Comparison of ENCODE assay signal across 29 cellular contexts in genomic region chr14:95623195-95623594, GRCh38.
"Had no signal": no experiment of that assay in that cellular context is flagged by ENCODE, and none has a peak within 500 bp of the region (broad histone marks: within the 10 kb centered on the region; RNA-seq: fewer than 3 reads in every experiment).

No MANE protein-coding gene starts in this region.

- H3K4me1 ChIP-seq: ascending aorta, colonic mucosa, right lobe of liver, testis, transverse colon, uterus had no signal

- H3K9me3 Mint-ChIP-seq: nephron progenitor cell had no signal

- H3K36me3 ChIP-seq: ascending aorta, cardiac muscle cell, colonic mucosa, neutrophil, right lobe of liver, transverse colon, uterus had no signal

- H3K4me1 Mint-ChIP-seq: nephron progenitor cell had no signal

- H3K4me3 ChIP-seq: ascending aorta, cardiac muscle cell, colonic mucosa, dorsolateral prefrontal cortex, right lobe of liver, testis, transverse colon, uterus had no signal

- H3K27ac ChIP-seq: ascending aorta, cardiac muscle cell, colonic mucosa, dorsolateral prefrontal cortex, neutrophil, right lobe of liver, testis, transverse colon, uterus, VCaP had no signal

- ATAC-seq: left ventricle myocardium superior, right lobe of liver had no signal

- H3K9me3 ChIP-seq: ascending aorta, colonic mucosa, neutrophil, right lobe of liver, testis, transverse colon, uterus had no signal

- H3K4me3 Mint-ChIP-seq: activated naive CD8-positive, alpha-beta T cell; brain; mesothelial cell of epicardium; nephron progenitor cell had no signal

- H3K27ac Mint-ChIP-seq: activated naive CD8-positive, alpha-beta T cell; brain; mesothelial cell of epicardium; nephron progenitor cell; progenitor cell of endocrine pancreas had no signal

- H3K27me3 ChIP-seq: ascending aorta, cardiac muscle cell, colonic mucosa, neutrophil, right lobe of liver, testis, uterus had no signal

- H3K36me3 Mint-ChIP-seq: brain, mesothelial cell of epicardium had no signal

- DNase-seq: activated CD4-positive, alpha-beta T cell treated with anti-CD3 and anti-CD28 coated beads for 4 hours; activated CD4-positive, alpha-beta T cell treated with anti-CD3 and anti-CD28 coated beads, Interleukin-2, amount 50 U/mL, for 48 hours; activated CD8-positive, alpha-beta memory T cell treated with anti-CD3 and anti-CD28 coated beads for 24 hours; activated effector memory CD4-positive, alpha-beta T cell treated with Interleukin-2 at 50 U/mL for 16 hours; activated naive CD4-positive, alpha-beta T cell treated with Interleukin-2 at 50 U/mL for 16 hours; cerebellar nuclear complex; colonic mucosa; dorsolateral prefrontal cortex; effector memory CD4-positive, alpha-beta T cell; erythroblast; foreskin melanocyte; left ventricle myocardium superior; naive B cell; nephron progenitor cell; right lobe of liver; stimulated activated CD4-positive, alpha-beta T cell treated with anti-CD3 and anti-CD28 coated beads, Interleukin-2, amount 100 ng/mL, for 48 hours; stimulated activated naive CD4-positive, alpha-beta T cell treated with Interleukin-2 at 50 U/mL for 16 hours; T-helper 9 cell; testis; transverse colon; uterus had no signal
